In genomic region chr9:132161743-132162187, GRCh38 we compare ENCODE assay signal across 8 cellular contexts. TPM values are rescaled to one million over a fixed set of nuclear protein-coding genes. Genes with fewer than 3 reads are reported as not detected.
A peak's percentile ranks its signal among the peaks of the same experiment; 100 is the strongest.
DNase-seq lines count a peak whose midpoint lies in the region; ATAC-seq and TF ChIP-seq lines count a peak whose summit lies in the region.

A gene with protein sequence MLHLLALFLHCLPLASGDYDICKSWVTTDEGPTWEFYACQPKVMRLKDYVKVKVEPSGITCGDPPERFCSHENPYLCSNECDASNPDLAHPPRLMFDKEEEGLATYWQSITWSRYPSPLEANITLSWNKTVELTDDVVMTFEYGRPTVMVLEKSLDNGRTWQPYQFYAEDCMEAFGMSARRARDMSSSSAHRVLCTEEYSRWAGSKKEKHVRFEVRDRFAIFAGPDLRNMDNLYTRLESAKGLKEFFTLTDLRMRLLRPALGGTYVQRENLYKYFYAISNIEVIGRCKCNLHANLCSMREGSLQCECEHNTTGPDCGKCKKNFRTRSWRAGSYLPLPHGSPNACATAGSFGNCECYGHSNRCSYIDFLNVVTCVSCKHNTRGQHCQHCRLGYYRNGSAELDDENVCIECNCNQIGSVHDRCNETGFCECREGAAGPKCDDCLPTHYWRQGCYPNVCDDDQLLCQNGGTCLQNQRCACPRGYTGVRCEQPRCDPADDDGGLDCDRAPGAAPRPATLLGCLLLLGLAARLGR (plus strand): TSS chr9:132162058. CDS start chr9:132166832, 4,774 bp downstream.

- H3K4me3 ChIP-seq in A673 (ENCODE audit: low read depth, low read length, poor library complexity, severe bottlenecking): peak within 1 kb of the TSS; percentile 58
- H3K4me3 ChIP-seq in colonic mucosa: peak within 1 kb of the TSS; percentile 52

- H3K27ac Mint-ChIP-seq in IgD-negative memory B cell (peak within 1 kb of the TSS in 2 of 3 donors; percentile 50 to 97), naive B cell (peak within 1 kb of the TSS in 5 of 6 donors; percentile 78 to 96 (median 81))

- H3K36me3 Mint-ChIP-seq in IgD-negative memory B cell (no peaks in the 10 kb centered on the region), naive B cell (peaks cover 0 to 7% of the 10 kb centered on the region in 2 donors)

- POLR2A ChIA-PET in A673 (lab: Charles Lee; ENCODE audit: low non-redundant PET): no interaction called here

- H3K9me3 Mint-ChIP-seq in IgD-negative memory B cell (peaks cover 0 to 2% (median 0%) of the 10 kb centered on the region in 3 donors), naive B cell (no peaks in the 10 kb centered on the region)

- H3K4me3 Mint-ChIP-seq in IgD-negative memory B cell: peak within 1 kb of the TSS; percentile 88 to 97 (median 96)
- H3K4me3 Mint-ChIP-seq in naive B cell: peak within 1 kb of the TSS; percentile 91 to 99 (median 96)

- TF ChIP-seq CTCF in A673 (conservative IDR thresholded peaks at IDR 0.05; ENCODE audit: low read depth, low read length) (no peak), colonic mucosa (IDR thresholded peaks at IDR 0.05) (no peak), foreskin keratinocyte (conservative IDR thresholded peaks at IDR 0.05) (no peak)

- no peak for DNase-seq in A673 (ENCODE audit: low spot score)
- no peak for DNase-seq in colonic mucosa
- no peak for DNase-seq in naive B cell
- DNase-seq in foreskin keratinocyte: no peak
- DNase-seq in OCI-M1 (lab: John Stamatoyannopoulos, UW): no peak
- DNase-seq in stimulated activated CD8-positive, alpha-beta memory T cell treated with anti-CD3 and anti-CD28 coated beads, Interleukin-4, amount 100 ng/mL, for 48 hours: no peak
- DNase-seq in HuH-7 (ENCODE audit: low spot score): no peak

- H3K4me1 ChIP-seq in A673 (ENCODE audit: insufficient read depth, low read length, poor library complexity, severe bottlenecking): peaks cover 24% of the 10 kb centered on the region
- H3K4me1 ChIP-seq in colonic mucosa: peaks cover 3% of the 10 kb centered on the region
- no peaks in the 10 kb centered on the region for H3K4me1 ChIP-seq in foreskin keratinocyte

- H3K27ac ChIP-seq in A673 (ENCODE audit: low read depth, low read length, poor library complexity, severe bottlenecking) (no peak within 1 kb of the TSS), colonic mucosa (no peak within 1 kb of the TSS), foreskin keratinocyte (no peak within 1 kb of the TSS)

- CTCF ChIA-PET in A673 (lab: Charles Lee): interaction anchor here (0.6 kb wide), 1 partner anchor 389 kb away, joined by 7 read pairs; no protein-coding TSS in a partner anchor

- BruUV-seq in A673 (replicated peaks; lab: Mats Ljungman, UMichigan): no TSS peak

- H3K9me3 ChIP-seq in A673 (ENCODE audit: low read depth, low read length, poor library complexity, severe bottlenecking) (no peaks in the 10 kb centered on the region), colonic mucosa (no peaks in the 10 kb centered on the region)

- ATAC-seq in naive B cell (ENCODE audit: low read depth in 2 of 2): peak in 1 of 2 donors; percentile 14
- no peak for ATAC-seq in foreskin keratinocyte

- H3K27me3 Mint-ChIP-seq in IgD-negative memory B cell (peaks cover 37% of the 10 kb centered on the region), naive B cell (peaks cover 59 to 75% (median 70%) of the 10 kb centered on the region in 3 donors)

- intact Hi-C loops in A673 (cut with micrococcal nuclease; ENCODE audit: unreplicated experiment): no loop called here
- intact Hi-C loops in colonic mucosa (cut with DNase I): no loop called here

- H3K4me1 Mint-ChIP-seq in IgD-negative memory B cell (peaks cover 4 to 17% (median 7%) of the 10 kb centered on the region in 3 donors), naive B cell (peaks cover 8 to 17% (median 13%) of the 10 kb centered on the region in 3 donors)

- H3K27me3 ChIP-seq in A673 (replicated peaks; ENCODE audit: insufficient read depth, low read depth, low read length, poor library complexity) (peaks cover 63% of the 10 kb centered on the region), colonic mucosa (peaks cover 51% of the 10 kb centered on the region), foreskin keratinocyte (peaks cover 98% of the 10 kb centered on the region)

- H3K36me3 ChIP-seq in A673 (ENCODE audit: insufficient read depth, low read length, poor library complexity, severe bottlenecking) (no peaks in the 10 kb centered on the region), colonic mucosa (no peaks in the 10 kb centered on the region)

- peak within 1 kb of the TSS; percentile 12 to 50 for H3K9ac ChIP-seq in colonic mucosa (ENCODE audit: low read depth in 2 of 2, low read length in 2 of 2)

RNA-seq across cellular contexts. Expression of the gene that starts here (rescaled TPM):
- 1.5 and 3.0 TPM in 2 replicates for total RNA-seq in A673 (2021)
- 0.84 TPM for polyA plus RNA-seq in IgD-negative memory B cell
- 1 to 10 TPM in 1 of 2 donors, under 1 TPM in 1; 0.59 to 1.3 TPM for total RNA-seq in colonic mucosa
- polyA plus RNA-seq in naive B cell (ENCODE audit: low read depth in 6 of 6): 1 to 10 TPM in 4 of 6 donors, under 1 TPM in 2; 0.35 to 4.0 (median 1.4) TPM
- under 0.01 and 0.03 TPM in 2 replicates for total RNA-seq in foreskin keratinocyte
- 0.06 and 0.16 TPM in 2 replicates for polyA plus RNA-seq in foreskin keratinocyte
